1 cellular context compared by ENCODE assay signal in the genomic region with DNA sequence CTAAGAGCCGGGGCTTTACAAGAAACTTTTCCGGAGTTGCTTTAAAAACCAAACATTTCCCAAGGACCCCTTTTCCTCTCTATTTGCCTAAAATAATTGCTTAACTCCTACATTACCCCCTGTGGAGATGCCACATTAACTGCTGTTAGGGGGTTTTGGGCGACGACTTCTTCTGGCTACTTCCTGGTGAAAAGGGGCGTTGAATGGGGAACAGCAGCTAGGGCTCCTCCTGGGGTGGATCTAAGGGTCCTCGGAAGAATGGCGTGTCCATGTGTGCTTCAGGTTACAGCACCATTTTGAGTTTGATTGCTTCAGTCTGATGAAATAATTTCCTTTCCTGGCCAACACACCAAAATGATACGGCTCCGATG.
TF ChIP-seq lines count a peak whose summit lies in the region.

No MANE protein-coding gene starts in this region.

TF ChIP-seq in WTC11, 78 proteins besides CTCF, POLR2A, EP300 and RAD21:
- TF ChIP-seq ZNF281 (CRISPR knock-in tag; IDR thresholded peaks at IDR 0.05) (no peak), MXD4 (CRISPR knock-in tag; IDR thresholded peaks at IDR 0.05; ENCODE audit: borderline replicate concordance) (no peak), PRRX2 (CRISPR knock-in tag; IDR thresholded peaks at IDR 0.05) (no peak), NFYB (CRISPR knock-in tag; conservative IDR thresholded peaks at IDR 0.05; ENCODE audit: low read depth) (no peak), ATF1 (CRISPR knock-in tag; IDR thresholded peaks at IDR 0.05) (no peak), SMAD3 (CRISPR knock-in tag; IDR thresholded peaks at IDR 0.05; ENCODE audit: borderline replicate concordance) (no peak), GABPB1 (CRISPR knock-in tag; IDR thresholded peaks at IDR 0.05) (no peak), RORB (CRISPR knock-in tag; IDR thresholded peaks at IDR 0.05) (no peak), CREM (CRISPR knock-in tag; IDR thresholded peaks at IDR 0.05) (no peak), NR2C2 (CRISPR knock-in tag; IDR thresholded peaks at IDR 0.05) (no peak), GRHL2 (CRISPR knock-in tag; IDR thresholded peaks at IDR 0.05; ENCODE audit: insufficient replicate concordance, severe bottlenecking) (no peak), ZSCAN18 (CRISPR knock-in tag; IDR thresholded peaks at IDR 0.05) (no peak), SOX15 (CRISPR knock-in tag; IDR thresholded peaks at IDR 0.05) (no peak)
- TF ChIP-seq, protein P1, sequence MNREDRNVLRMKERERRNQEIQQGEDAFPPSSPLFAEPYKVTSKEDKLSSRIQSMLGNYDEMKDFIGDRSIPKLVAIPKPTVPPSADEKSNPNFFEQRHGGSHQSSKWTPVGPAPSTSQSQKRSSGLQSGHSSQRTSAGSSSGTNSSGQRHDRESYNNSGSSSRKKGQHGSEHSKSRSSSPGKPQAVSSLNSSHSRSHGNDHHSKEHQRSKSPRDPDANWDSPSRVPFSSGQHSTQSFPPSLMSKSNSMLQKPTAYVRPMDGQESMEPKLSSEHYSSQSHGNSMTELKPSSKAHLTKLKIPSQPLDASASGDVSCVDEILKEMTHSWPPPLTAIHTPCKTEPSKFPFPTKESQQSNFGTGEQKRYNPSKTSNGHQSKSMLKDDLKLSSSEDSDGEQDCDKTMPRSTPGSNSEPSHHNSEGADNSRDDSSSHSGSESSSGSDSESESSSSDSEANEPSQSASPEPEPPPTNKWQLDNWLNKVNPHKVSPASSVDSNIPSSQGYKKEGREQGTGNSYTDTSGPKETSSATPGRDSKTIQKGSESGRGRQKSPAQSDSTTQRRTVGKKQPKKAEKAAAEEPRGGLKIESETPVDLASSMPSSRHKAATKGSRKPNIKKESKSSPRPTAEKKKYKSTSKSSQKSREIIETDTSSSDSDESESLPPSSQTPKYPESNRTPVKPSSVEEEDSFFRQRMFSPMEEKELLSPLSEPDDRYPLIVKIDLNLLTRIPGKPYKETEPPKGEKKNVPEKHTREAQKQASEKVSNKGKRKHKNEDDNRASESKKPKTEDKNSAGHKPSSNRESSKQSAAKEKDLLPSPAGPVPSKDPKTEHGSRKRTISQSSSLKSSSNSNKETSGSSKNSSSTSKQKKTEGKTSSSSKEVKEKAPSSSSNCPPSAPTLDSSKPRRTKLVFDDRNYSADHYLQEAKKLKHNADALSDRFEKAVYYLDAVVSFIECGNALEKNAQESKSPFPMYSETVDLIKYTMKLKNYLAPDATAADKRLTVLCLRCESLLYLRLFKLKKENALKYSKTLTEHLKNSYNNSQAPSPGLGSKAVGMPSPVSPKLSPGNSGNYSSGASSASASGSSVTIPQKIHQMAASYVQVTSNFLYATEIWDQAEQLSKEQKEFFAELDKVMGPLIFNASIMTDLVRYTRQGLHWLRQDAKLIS (CRISPR knock-in tag; IDR thresholded peaks at IDR 0.05; ENCODE audit: borderline replicate concordance) = no peak
- TF ChIP-seq, protein P2, sequence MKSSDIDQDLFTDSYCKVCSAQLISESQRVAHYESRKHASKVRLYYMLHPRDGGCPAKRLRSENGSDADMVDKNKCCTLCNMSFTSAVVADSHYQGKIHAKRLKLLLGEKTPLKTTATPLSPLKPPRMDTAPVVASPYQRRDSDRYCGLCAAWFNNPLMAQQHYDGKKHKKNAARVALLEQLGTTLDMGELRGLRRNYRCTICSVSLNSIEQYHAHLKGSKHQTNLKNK (CRISPR knock-in tag; IDR thresholded peaks at IDR 0.05) = no peak
- TF ChIP-seq, protein P3, sequence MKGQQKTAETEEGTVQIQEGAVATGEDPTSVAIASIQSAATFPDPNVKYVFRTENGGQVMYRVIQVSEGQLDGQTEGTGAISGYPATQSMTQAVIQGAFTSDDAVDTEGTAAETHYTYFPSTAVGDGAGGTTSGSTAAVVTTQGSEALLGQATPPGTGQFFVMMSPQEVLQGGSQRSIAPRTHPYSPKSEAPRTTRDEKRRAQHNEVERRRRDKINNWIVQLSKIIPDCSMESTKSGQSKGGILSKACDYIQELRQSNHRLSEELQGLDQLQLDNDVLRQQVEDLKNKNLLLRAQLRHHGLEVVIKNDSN (CRISPR knock-in tag; IDR thresholded peaks at IDR 0.05) = no peak
